In the genomic region with DNA sequence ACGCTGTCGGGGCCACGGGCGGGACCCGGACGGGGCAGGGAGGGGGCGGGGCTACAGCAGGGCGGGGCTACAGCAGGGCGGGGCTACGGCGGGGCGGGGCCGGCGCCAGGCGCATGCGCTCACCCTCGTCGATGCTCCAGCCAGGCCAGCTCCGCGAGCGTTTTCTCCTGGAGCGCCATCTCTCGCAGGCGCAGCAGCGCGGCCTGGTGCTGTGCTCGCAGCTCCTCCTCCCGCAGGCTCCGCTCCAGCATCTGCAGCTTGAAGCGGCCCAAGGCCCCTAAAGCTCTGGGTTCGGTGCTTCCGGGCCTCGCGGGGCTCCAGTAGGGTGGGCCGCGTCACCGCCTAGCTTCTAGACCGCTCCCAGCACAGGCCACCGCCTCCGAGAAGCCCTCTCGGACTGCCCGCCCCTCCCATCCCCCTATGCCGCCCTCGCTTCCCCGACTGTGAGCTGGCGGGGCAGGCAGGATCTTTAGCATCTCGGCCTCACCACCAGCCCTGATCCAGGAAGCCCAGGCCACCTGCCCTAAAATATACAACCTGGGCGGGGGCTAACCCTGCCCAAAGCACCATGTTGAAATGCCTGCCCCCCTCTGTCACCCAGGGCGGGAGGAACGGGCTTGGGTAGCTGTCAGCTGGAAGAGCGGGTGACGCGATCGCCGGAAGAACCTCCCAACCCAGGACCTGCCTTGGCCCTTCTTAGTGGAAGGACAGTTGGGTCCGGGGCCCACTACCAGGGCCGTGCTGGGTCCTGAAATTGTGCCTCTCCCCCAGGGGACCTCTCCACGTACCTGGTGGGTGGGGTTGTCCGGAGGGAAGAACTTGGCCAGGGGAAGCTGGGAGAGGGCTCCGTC, we compare ENCODE assay signal across 8 cellular contexts.
DNase-seq lines count a peak whose midpoint lies in the region; ATAC-seq and TF ChIP-seq lines count a peak whose summit lies in the region.

No MANE protein-coding gene starts in this region.

- DNase-seq in NCI-H187 (lab: John Stamatoyannopoulos, UW): peak; percentile 23 to 47
- no peak for DNase-seq in NCI-H187 treated with DMSO at 0.1 percent for 48 hours (lab: John Stamatoyannopoulos, UW)
- DNase-seq in NT2/D1 (ENCODE audit: low read depth, low spot score): peak; percentile 69
- DNase-seq in activated T-cell treated with anti-CD3 and anti-CD28 coated beads for 24 hours (ENCODE audit: low read depth): peak; percentile 82
- peak; percentile 88 to 93 for DNase-seq in erythroblast (lab: John Stamatoyannopoulos, UW)
- peak; percentile 69 for DNase-seq in stimulated activated CD8-positive, alpha-beta memory T cell treated with anti-CD3 and anti-CD28 coated beads, Interleukin-4, amount 100 ng/mL, for 24 hours (ENCODE audit: low read depth)

- H3K27me3 ChIP-seq in NT2/D1 (ENCODE audit: insufficient read depth, insufficient read length) (peaks cover 3% of the 10 kb centered on the region), mucosa of rectum (ENCODE audit: control insufficient read depth in 2 of 2, insufficient read depth in 2 of 2, low read length in 2 of 2) (peaks cover 7 to 14% of the 10 kb centered on the region in 2 donors)

- peak overlapping the region; percentile 88 for H3K9ac ChIP-seq in NT2/D1 (ENCODE audit: insufficient read length, low read depth)
- H3K9ac ChIP-seq in mucosa of rectum (ENCODE audit: low read depth in 1 of 2, low read length in 2 of 2): peak overlapping the region in 1 of 2 donors; percentile 61

- H3K9me3 ChIP-seq in NT2/D1 (ENCODE audit: insufficient read depth, low read length) (no peaks in the 10 kb centered on the region), mucosa of rectum (ENCODE audit: control insufficient read depth in 2 of 2, low read length in 2 of 2) (no peaks in the 10 kb centered on the region)

- peak; percentile 66 for ATAC-seq in HG03039 (IDR thresholded peaks at IDR 0.05; ENCODE audit: unreplicated experiment)

- no peak for TF ChIP-seq POLR2A in erythroblast (IDR thresholded peaks at IDR 0.05; ENCODE audit: low read length)

- peaks cover 26% of the 10 kb centered on the region for H3K4me1 ChIP-seq in NT2/D1 (ENCODE audit: insufficient read depth, insufficient read length)
- H3K4me1 ChIP-seq in mucosa of rectum (ENCODE audit: control insufficient read depth in 2 of 2, insufficient read depth in 2 of 2, low read length in 2 of 2): peaks cover 0 to 3% of the 10 kb centered on the region in 2 donors

- H3K4me3 ChIP-seq in NT2/D1 (ENCODE audit: insufficient read length, low read depth) (peak overlapping the region; percentile 70), mucosa of rectum (ENCODE audit: low read length in 2 of 2) (peak overlapping the region; percentile 62 to 68)

- H3K36me3 ChIP-seq in NT2/D1 (ENCODE audit: insufficient read depth, insufficient read length, low read length): no peaks in the 10 kb centered on the region
- H3K36me3 ChIP-seq in mucosa of rectum (ENCODE audit: control insufficient read depth in 2 of 2, insufficient read depth in 2 of 2, low read length in 2 of 2): no peaks in the 10 kb centered on the region

- no peak overlapping the region for H3K27ac ChIP-seq in mucosa of rectum (ENCODE audit: low read depth in 2 of 2, low read length in 2 of 2)
